In the genomic region with DNA sequence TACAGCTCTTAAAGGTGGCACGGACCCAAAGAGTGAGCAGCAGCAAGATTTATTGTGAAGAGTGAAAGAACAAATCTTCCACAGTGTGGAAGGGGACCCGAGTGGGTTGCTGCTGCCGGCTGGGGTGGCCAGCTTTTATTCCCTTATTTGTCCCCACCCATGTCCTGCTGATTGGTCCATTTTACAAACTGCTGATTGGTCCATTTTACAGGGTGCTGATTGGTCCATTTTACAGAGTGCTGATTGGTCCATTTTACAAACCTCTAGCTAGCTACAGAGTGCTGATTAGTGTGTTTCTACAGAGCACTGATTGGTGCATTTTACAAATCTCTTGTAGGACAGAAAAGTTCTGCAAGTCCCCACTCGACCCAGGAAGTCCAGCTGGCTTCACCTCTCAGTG, we compare ENCODE assay signal across 7 cellular contexts. TPM values are rescaled to one million over a fixed set of nuclear protein-coding genes. Genes with fewer than 3 reads are reported as not detected.
"Had no signal": no experiment of that assay in that cellular context is flagged by ENCODE, and none has a peak within 500 bp of the region (broad histone marks: within the 10 kb centered on the region; RNA-seq: fewer than 3 reads in every experiment).

No MANE protein-coding gene starts in this region.

RNA-seq across cellular contexts. Expression of a gene that starts 39.6 kb away (rescaled TPM):
- total RNA-seq: kidney epithelial cell; left lung; lower lobe of right lung; lung microvascular endothelial cell; mononuclear cell; naive thymus-derived CD4-positive, alpha-beta T cell had no signal
- polyA plus RNA-seq: immature natural killer cell; naive thymus-derived CD4-positive, alpha-beta T cell had no signal
